In the genomic region with DNA sequence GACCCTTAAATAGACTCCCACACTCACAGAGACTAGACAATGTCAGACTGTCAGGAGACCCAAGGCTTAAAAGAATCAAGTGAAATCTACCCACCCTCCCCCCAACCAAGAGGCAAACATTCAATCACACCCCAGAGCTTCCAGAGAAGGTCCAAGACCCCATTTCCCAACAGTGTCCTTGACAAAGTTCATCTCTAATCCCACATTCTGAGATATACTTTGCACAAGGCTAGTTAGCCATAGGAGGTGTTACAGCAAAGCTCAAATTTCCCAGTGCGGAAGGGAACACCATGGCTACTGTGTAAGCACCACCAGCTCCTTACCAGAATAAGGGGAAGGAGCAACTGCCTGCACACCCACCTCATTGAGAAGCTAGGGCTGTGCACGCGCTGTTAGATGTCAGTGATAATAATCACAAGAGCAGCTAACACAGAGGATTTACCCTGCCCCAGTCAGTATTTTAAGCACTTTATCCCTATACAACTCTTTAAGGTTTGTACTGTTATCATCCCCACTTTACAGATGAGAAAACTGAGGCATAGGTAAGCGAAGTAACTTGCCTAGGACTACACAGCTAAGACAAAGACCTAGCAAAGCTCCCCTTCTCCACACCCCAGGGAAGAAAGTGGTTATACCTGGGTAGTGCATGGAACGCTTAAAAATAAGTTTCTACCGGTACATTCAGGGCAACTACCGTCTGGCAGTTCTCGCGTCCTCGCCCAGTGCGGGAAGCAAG, we compare ENCODE assay signal across 8 cellular contexts. TPM values are rescaled to one million over a fixed set of nuclear protein-coding genes. Genes with fewer than 3 reads are reported as not detected.
A peak's percentile ranks its signal among the peaks of the same experiment; 100 is the strongest.
DNase-seq lines count a peak whose midpoint lies in the region; ATAC-seq, FAIRE-seq and TF ChIP-seq lines count a peak whose summit lies in the region.
"Had no signal": no experiment of that assay in that cellular context is flagged by ENCODE, and none has a peak within 500 bp of the region (broad histone marks: within the 10 kb centered on the region; RNA-seq: fewer than 3 reads in every experiment).

No MANE protein-coding gene starts in this region.

- FAIRE-seq in kidney (lab: Jason Lieb, UNC) = no peak

- intact Hi-C loops in kidney (cut with DNase I) = no loop called here

- H3K4me3 Mint-ChIP-seq in activated naive CD8-positive, alpha-beta T cell treated with anti-CD3 and anti-CD28 coated beads, Interleukin-2, amount 10 ng/mL, durations not matched to agents 7 days and 5 days = peak overlapping the region; percentile 72
- H3K4me3 Mint-ChIP-seq in stimulated activated naive CD8-positive, alpha-beta T cell treated with anti-CD3 and anti-CD28 coated beads, Interleukin-15, amount 100 ng/mL, for 72 hours = peak overlapping the region; percentile 73 to 82

- no peak overlapping the region for H3K27ac Mint-ChIP-seq in activated naive CD8-positive, alpha-beta T cell treated with anti-CD3 and anti-CD28 coated beads, Interleukin-2, amount 10 ng/mL, durations not matched to agents 7 days and 5 days
- H3K27ac Mint-ChIP-seq in stimulated activated naive CD8-positive, alpha-beta T cell treated with anti-CD3 and anti-CD28 coated beads, Interleukin-15, amount 100 ng/mL, for 72 hours = no peak overlapping the region

- peaks cover 3% of the 10 kb centered on the region for H3K4me1 Mint-ChIP-seq in activated naive CD8-positive, alpha-beta T cell treated with anti-CD3 and anti-CD28 coated beads, Interleukin-2, amount 10 ng/mL, durations not matched to agents 7 days and 5 days
- H3K4me1 Mint-ChIP-seq in stimulated activated naive CD8-positive, alpha-beta T cell treated with anti-CD3 and anti-CD28 coated beads, Interleukin-15, amount 100 ng/mL, for 72 hours = peaks cover 9% of the 10 kb centered on the region

- H3K36me3 Mint-ChIP-seq in activated naive CD8-positive, alpha-beta T cell treated with anti-CD3 and anti-CD28 coated beads, Interleukin-2, amount 10 ng/mL, durations not matched to agents 7 days and 5 days = no peaks in the 10 kb centered on the region

- H3K4me1 ChIP-seq in kidney (ENCODE audit: control insufficient read depth in 1 of 2, insufficient read depth in 1 of 2, low read depth in 1 of 2, low read length in 2 of 2) = peaks cover 10% of the 10 kb centered on the region in 2 donors

- peaks cover 68% of the 10 kb centered on the region for H3K27me3 Mint-ChIP-seq in activated naive CD8-positive, alpha-beta T cell treated with anti-CD3 and anti-CD28 coated beads, Interleukin-2, amount 10 ng/mL, durations not matched to agents 7 days and 5 days
- H3K27me3 Mint-ChIP-seq in stimulated activated naive CD8-positive, alpha-beta T cell treated with anti-CD3 and anti-CD28 coated beads, Interleukin-15, amount 100 ng/mL, for 72 hours = peaks cover 85% of the 10 kb centered on the region

- H3K27ac ChIP-seq in HL-60 (replicated peaks) (no peak overlapping the region), kidney (ENCODE audit: low read depth in 2 of 2, low read length in 2 of 2) (peak overlapping the region in 1 of 2 donors; percentile 80)

- no peak for DNase-seq in HL-60 (ENCODE audit: low read depth in 1 of 2, low spot score in 1 of 2)
- no peak for DNase-seq in activated naive CD8-positive, alpha-beta T cell treated with anti-CD3 and anti-CD28 coated beads, Interleukin-2, amount 10 ng/mL, durations not matched to agents 7 days and 5 days
- peak; percentile 11 for DNase-seq in kidney
- no peak for DNase-seq in stimulated activated naive CD8-positive, alpha-beta T cell treated with anti-CD3 and anti-CD28 coated beads, Interleukin-15, amount 100 ng/mL, for 72 hours
- DNase-seq in GM10266 (ENCODE audit: extremely low spot score) = no peak
- no peak for DNase-seq in GM13977 (ENCODE audit: low spot score)
- DNase-seq in NCI-H146 treated with DMSO at 0.1 percent for 48 hours (lab: John Stamatoyannopoulos, UW; ENCODE audit: unreplicated experiment) = no peak

- peaks cover 25% of the 10 kb centered on the region for H3K27me3 ChIP-seq in HL-60 (ENCODE audit: insufficient read depth, poor library complexity, severe bottlenecking)

- no peak for ATAC-seq in activated naive CD8-positive, alpha-beta T cell treated with anti-CD3 and anti-CD28 coated beads, Interleukin-2, amount 10 ng/mL, durations not matched to agents 7 days and 5 days (ENCODE audit: low read depth)
- no peak for ATAC-seq in stimulated activated naive CD8-positive, alpha-beta T cell treated with anti-CD3 and anti-CD28 coated beads, Interleukin-15, amount 100 ng/mL, for 72 hours

- no peaks in the 10 kb centered on the region for H3K9me3 Mint-ChIP-seq in activated naive CD8-positive, alpha-beta T cell treated with anti-CD3 and anti-CD28 coated beads, Interleukin-2, amount 10 ng/mL, durations not matched to agents 7 days and 5 days
- H3K9me3 Mint-ChIP-seq in stimulated activated naive CD8-positive, alpha-beta T cell treated with anti-CD3 and anti-CD28 coated beads, Interleukin-15, amount 100 ng/mL, for 72 hours = no peaks in the 10 kb centered on the region

- no peaks in the 10 kb centered on the region for H3K9me3 ChIP-seq in kidney (ENCODE audit: control insufficient read depth in 1 of 2, low read length in 2 of 2)

- TF ChIP-seq CTCF in HL-60 (IDR thresholded peaks at IDR 0.05; ENCODE audit: insufficient read depth, low read length) = no peak
- no peak for TF ChIP-seq CTCF in kidney (IDR thresholded peaks at IDR 0.05; ENCODE audit: borderline replicate concordance, extremely low read depth, insufficient read depth)
- TF ChIP-seq CTCF in GM10266 (IDR thresholded peaks at IDR 0.05; ENCODE audit: control insufficient read depth, insufficient read depth, low read depth, missing control alignments) = no peak
- no peak for TF ChIP-seq CTCF in GM13977 (IDR thresholded peaks at IDR 0.05; ENCODE audit: extremely low read depth, insufficient read depth, missing control alignments)

- H3K36me3 ChIP-seq in kidney (ENCODE audit: control insufficient read depth in 1 of 2, insufficient read depth in 2 of 2, low read length in 2 of 2) = no peaks in the 10 kb centered on the region

- peak overlapping the region; percentile 63 for H3K4me3 ChIP-seq in HL-60 (replicated peaks; ENCODE audit: insufficient read depth, low read length)
- H3K4me3 ChIP-seq in kidney (ENCODE audit: low read length in 2 of 2) = peak overlapping the region; percentile 81 to 85

- in situ Hi-C loops in GM13977 (cut with MboI; ENCODE audit: low pct_unique_long_range_greater_than_20kb, low sequenced_read_pairs, unreplicated experiment) = no loop called here

- H3K9ac ChIP-seq in kidney (ENCODE audit: low read length in 2 of 2) = peak overlapping the region; percentile 57 to 72

- POLR2A ChIA-PET in activated naive CD8-positive, alpha-beta T cell treated with anti-CD3 and anti-CD28 coated beads, Interleukin-2, amount 10 ng/mL, durations not matched to agents 7 days and 5 days (lab: Charles Lee) = no interaction called here

RNA-seq across cellular contexts. Expression of gene SPATA12, which starts 17.3 kb away (rescaled TPM):
- total RNA-seq in activated naive CD8-positive, alpha-beta T cell treated with anti-CD3 and anti-CD28 coated beads, Interleukin-2, amount 10 ng/mL, durations not matched to agents 7 days and 5 days = not detected
- total RNA-seq in kidney = not detected
- polyA plus RNA-seq in kidney (ENCODE audit: insufficient read depth, low read depth, low replicate concordance) = not detected
- total RNA-seq: esophagus mucosa had no signal
